Comparison of ENCODE assay signal across 18 cellular contexts in genomic region chr1:113972954-113973353, GRCh38.
"Had no signal": no experiment of that assay in that cellular context is flagged by ENCODE, and none has a peak within 500 bp of the region (broad histone marks: within the 10 kb centered on the region; RNA-seq: fewer than 3 reads in every experiment).

No MANE protein-coding gene starts in this region.

- H3K27me3 ChIP-seq: cardiac muscle cell, suprapubic skin, transverse colon had no signal

- H3K4me3 Mint-ChIP-seq: activated naive CD4-positive, alpha-beta T cell treated with anti-CD3 and anti-CD28 coated beads, Interleukin-2, amount 50 U/mL, for 24 hours; effector memory CD8-positive, alpha-beta T cell; memory B cell; stimulated activated naive CD8-positive, alpha-beta T cell treated with anti-CD3 and anti-CD28 coated beads, Interleukin-15, amount 100 ng/mL, for 72 hours had no signal

- H3K27ac Mint-ChIP-seq: memory B cell had no signal

- DNase-seq: activated CD4-positive, alpha-beta T cell treated with anti-CD3 and anti-CD28 coated beads, Interleukin-2, amount 50 U/mL, for 1 hour; activated CD8-positive, alpha-beta memory T cell treated with anti-CD3 and anti-CD28 coated beads for 24 hours; activated CD8-positive, alpha-beta memory T cell treated with anti-CD3 and anti-CD28 coated beads, Interleukin-2, amount 50 U/mL, for 48 hours; activated effector memory CD4-positive, alpha-beta T cell treated with anti-CD3 and anti-CD28 coated beads, Interleukin-2, amount 50 U/mL, for 16 hours; activated T-cell treated with anti-CD3 and anti-CD28 coated beads, Interleukin-2, amount 50 U/mL, for 48 hours; amniotic stem cell; effector memory CD8-positive, alpha-beta T cell; foreskin fibroblast; stimulated activated CD4-positive, alpha-beta T cell treated with anti-CD3 and anti-CD28 coated beads, Interleukin-12 subunit alpha, Interleukin-12 subunit beta, amount 100 ng/mL, for 4 hours; stimulated activated CD4-positive, alpha-beta T cell treated with anti-CD3 and anti-CD28 coated beads, Interleukin-1b, Interleukin-23, amount 100 ng/mL, for 48 hours; stimulated activated naive CD8-positive, alpha-beta T cell treated with anti-CD3 and anti-CD28 coated beads, Interleukin-15, amount 100 ng/mL, for 72 hours; T1000; transverse colon had no signal

- H3K9me3 ChIP-seq: suprapubic skin, transverse colon had no signal

- H3K27me3 Mint-ChIP-seq: activated naive CD4-positive, alpha-beta T cell treated with anti-CD3 and anti-CD28 coated beads, Interleukin-2, amount 50 U/mL, for 24 hours; effector memory CD8-positive, alpha-beta T cell; memory B cell; stimulated activated naive CD8-positive, alpha-beta T cell treated with anti-CD3 and anti-CD28 coated beads, Interleukin-15, amount 100 ng/mL, for 72 hours had no signal

- H3K9me3 Mint-ChIP-seq: activated naive CD4-positive, alpha-beta T cell treated with anti-CD3 and anti-CD28 coated beads, Interleukin-2, amount 50 U/mL, for 24 hours; effector memory CD8-positive, alpha-beta T cell; memory B cell; stimulated activated naive CD8-positive, alpha-beta T cell treated with anti-CD3 and anti-CD28 coated beads, Interleukin-15, amount 100 ng/mL, for 72 hours had no signal

- H3K4me1 Mint-ChIP-seq: memory B cell had no signal

- H3K27ac ChIP-seq: cardiac muscle cell, epithelial cell of prostate, suprapubic skin, transverse colon had no signal

- ATAC-seq: effector memory CD8-positive, alpha-beta T cell; stimulated activated naive CD8-positive, alpha-beta T cell treated with anti-CD3 and anti-CD28 coated beads, Interleukin-15, amount 100 ng/mL, for 72 hours had no signal

- H3K4me3 ChIP-seq: cardiac muscle cell, suprapubic skin, transverse colon had no signal
